ENCODE assay signal across 15 cellular contexts in the genomic region with DNA sequence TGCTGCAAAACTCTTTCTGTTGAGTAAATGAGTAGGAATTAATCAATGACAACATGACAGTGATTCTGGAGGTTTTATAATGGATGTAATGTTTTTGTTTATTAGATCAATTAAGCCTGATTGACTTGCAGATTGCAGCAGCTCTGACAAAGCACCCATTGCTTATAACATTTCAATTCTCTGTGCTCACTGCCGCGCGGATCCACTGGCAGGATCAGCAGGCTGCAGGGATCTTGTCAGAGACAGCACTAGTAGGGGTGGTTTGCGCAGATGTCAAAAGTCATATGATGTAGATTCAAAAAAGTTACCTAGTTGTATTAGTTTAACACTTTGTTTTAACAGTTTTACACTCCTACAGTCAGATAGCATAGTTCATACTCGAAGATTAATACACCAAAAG.
DNase-seq lines count a peak whose midpoint lies in the region; ATAC-seq and TF ChIP-seq lines count a peak whose summit lies in the region.
"Had no signal": no experiment of that assay in that cellular context is flagged by ENCODE, and none has a peak within 500 bp of the region (broad histone marks: within the 10 kb centered on the region; RNA-seq: fewer than 3 reads in every experiment).

No MANE protein-coding gene starts in this region.

- no peak for ATAC-seq in activated CD8-positive, alpha-beta T cell treated with anti-CD3 and anti-CD28 coated beads for 36 hours
- no peak for ATAC-seq in activated CD8-positive, alpha-beta T cell treated with anti-CD3 and anti-CD28 coated beads, Interleukin-2, amount 10 ng/mL, durations not matched to agents 7 days and 5 days
- no peak for ATAC-seq in T-helper 17 cell
- ATAC-seq in gastrocnemius medialis: no peak
- no peak for ATAC-seq in GM21367 (IDR thresholded peaks at IDR 0.05; ENCODE audit: unreplicated experiment)
- no peak for ATAC-seq in HG03097 (IDR thresholded peaks at IDR 0.05; ENCODE audit: low FRiP score, unreplicated experiment)
- ATAC-seq: activated CD8-positive, alpha-beta memory T cell treated with anti-CD3 and anti-CD28 coated beads, Interleukin-2, amount 10 ng/mL, durations not matched to agents 7 days and 5 days; right cardiac atrium had no signal

- H3K27me3 ChIP-seq in gastrocnemius medialis (no peaks in the 10 kb centered on the region), brain microvascular endothelial cell (replicated peaks) (no peaks in the 10 kb centered on the region)
- H3K27me3 ChIP-seq: esophagus squamous epithelium, uterus had no signal

- no peak for TF ChIP-seq CTCF in activated CD8-positive, alpha-beta T cell treated with anti-CD3 and anti-CD28 coated beads for 36 hours (IDR thresholded peaks at IDR 0.05)
- no peak for TF ChIP-seq CTCF in gastrocnemius medialis (IDR thresholded peaks at IDR 0.05 in 4 of 5, conservative IDR thresholded peaks at IDR 0.05 in 1 of 5)
- no peak for TF ChIP-seq CTCF in brain microvascular endothelial cell (IDR thresholded peaks at IDR 0.05; ENCODE audit: low read depth, low read length, missing control alignments)

- no peak overlapping the region for H3K4me3 Mint-ChIP-seq in activated CD8-positive, alpha-beta T cell treated with anti-CD3 and anti-CD28 coated beads for 36 hours
- no peak overlapping the region for H3K4me3 Mint-ChIP-seq in activated CD8-positive, alpha-beta T cell treated with anti-CD3 and anti-CD28 coated beads, Interleukin-2, amount 10 ng/mL, durations not matched to agents 7 days and 5 days
- H3K4me3 Mint-ChIP-seq in T-helper 17 cell (no peak overlapping the region), immature natural killer cell (peak overlapping the region in 2 of 5 donors; percentile 2 to 11)
- H3K4me3 Mint-ChIP-seq: activated CD8-positive, alpha-beta memory T cell treated with anti-CD3 and anti-CD28 coated beads, Interleukin-2, amount 10 ng/mL, durations not matched to agents 7 days and 5 days had no signal

- H3K36me3 ChIP-seq in gastrocnemius medialis (no peaks in the 10 kb centered on the region), brain microvascular endothelial cell (replicated peaks) (no peaks in the 10 kb centered on the region)
- H3K36me3 ChIP-seq: uterus had no signal

- H3K27me3 Mint-ChIP-seq in activated CD8-positive, alpha-beta T cell treated with anti-CD3 and anti-CD28 coated beads for 36 hours: no peaks in the 10 kb centered on the region
- no peaks in the 10 kb centered on the region for H3K27me3 Mint-ChIP-seq in activated CD8-positive, alpha-beta T cell treated with anti-CD3 and anti-CD28 coated beads, Interleukin-2, amount 10 ng/mL, durations not matched to agents 7 days and 5 days (ENCODE audit: low read depth)
- H3K27me3 Mint-ChIP-seq in T-helper 17 cell: no peaks in the 10 kb centered on the region
- peaks cover 0 to 2% (median 0%) of the 10 kb centered on the region in 3 donors for H3K27me3 Mint-ChIP-seq in immature natural killer cell (ENCODE audit: low read depth in 3 of 3)
- H3K27me3 Mint-ChIP-seq: activated CD8-positive, alpha-beta memory T cell treated with anti-CD3 and anti-CD28 coated beads, Interleukin-2, amount 10 ng/mL, durations not matched to agents 7 days and 5 days had no signal

- H3K4me1 ChIP-seq in gastrocnemius medialis: peaks cover 90 to 92% of the 10 kb centered on the region in 2 donors

- H3K4me3 ChIP-seq in gastrocnemius medialis (peak overlapping the region in 1 of 4 donors; percentile 16), brain microvascular endothelial cell (ENCODE audit: low read depth, low read length) (no peak overlapping the region)
- H3K4me3 ChIP-seq: esophagus squamous epithelium, uterus had no signal

- POLR2A ChIA-PET in activated CD8-positive, alpha-beta T cell treated with anti-CD3 and anti-CD28 coated beads for 36 hours (lab: Charles Lee): interaction anchor here (0.6 to 0.8 kb wide), 3 partner anchors 10 to 59 kb away, joined by 3 read pairs; no protein-coding TSS in a partner anchor
- POLR2A ChIA-PET in activated CD8-positive, alpha-beta T cell treated with anti-CD3 and anti-CD28 coated beads, Interleukin-2, amount 10 ng/mL, durations not matched to agents 7 days and 5 days (lab: Charles Lee): no interaction called here

- TF ChIP-seq POLR2A in gastrocnemius medialis (IDR thresholded peaks at IDR 0.05): no peak

- H3K27ac ChIP-seq in gastrocnemius medialis (peak overlapping the region; percentile 88 to 96 (median 94)), brain microvascular endothelial cell (no peak overlapping the region)
- H3K27ac ChIP-seq: esophagus squamous epithelium, uterus had no signal

- no peak for DNase-seq in activated CD8-positive, alpha-beta T cell treated with anti-CD3 and anti-CD28 coated beads for 36 hours
- DNase-seq in activated CD8-positive, alpha-beta T cell treated with anti-CD3 and anti-CD28 coated beads, Interleukin-2, amount 10 ng/mL, durations not matched to agents 7 days and 5 days: no peak
- DNase-seq in T-helper 17 cell (no peak), immature natural killer cell (no peak), gastrocnemius medialis (no peak), brain microvascular endothelial cell (no peak)
- DNase-seq: activated CD8-positive, alpha-beta memory T cell treated with anti-CD3 and anti-CD28 coated beads, Interleukin-2, amount 10 ng/mL, durations not matched to agents 7 days and 5 days; esophagus squamous epithelium; glutamatergic neuron; mesendoderm; NCI-H1092 treated with DMSO at 0.1 percent for 48 hours; right cardiac atrium; uterus had no signal

- H3K9me3 Mint-ChIP-seq in activated CD8-positive, alpha-beta T cell treated with anti-CD3 and anti-CD28 coated beads for 36 hours: peaks cover 8% of the 10 kb centered on the region
- H3K9me3 Mint-ChIP-seq in activated CD8-positive, alpha-beta T cell treated with anti-CD3 and anti-CD28 coated beads, Interleukin-2, amount 10 ng/mL, durations not matched to agents 7 days and 5 days (ENCODE audit: insufficient read depth): peaks cover 4% of the 10 kb centered on the region
- H3K9me3 Mint-ChIP-seq in immature natural killer cell: no peaks in the 10 kb centered on the region

- CTCF ChIA-PET in activated CD8-positive, alpha-beta T cell treated with anti-CD3 and anti-CD28 coated beads for 36 hours (lab: Charles Lee): no interaction called here
- CTCF ChIA-PET in activated CD8-positive, alpha-beta T cell treated with anti-CD3 and anti-CD28 coated beads, Interleukin-2, amount 10 ng/mL, durations not matched to agents 7 days and 5 days (lab: Charles Lee): no interaction called here

- intact Hi-C loops in activated CD8-positive, alpha-beta T cell treated with anti-CD3 and anti-CD28 coated beads for 36 hours (cut with micrococcal nuclease): no loop called here
- intact Hi-C loops in gastrocnemius medialis (cut with DNase I; ENCODE audit: low total_unique reads): no loop called here

- H3K9me3 ChIP-seq in T-helper 17 cell (ENCODE audit: control insufficient read depth, low read length, poor library complexity, severe bottlenecking): no peaks in the 10 kb centered on the region
- H3K9me3 ChIP-seq in gastrocnemius medialis: no peaks in the 10 kb centered on the region
- H3K9me3 ChIP-seq: esophagus squamous epithelium, uterus had no signal

- in situ Hi-C loops in gastrocnemius medialis (cut with MboI; ENCODE audit: low sequenced_read_pairs in 4 of 4): no loop called here
- in situ Hi-C loops in brain microvascular endothelial cell (cut with HindIII; ENCODE audit: low pct_ligation_motif_present, low sequenced_read_pairs): no loop called here

- peak overlapping the region; percentile 41 for H3K27ac Mint-ChIP-seq in activated CD8-positive, alpha-beta T cell treated with anti-CD3 and anti-CD28 coated beads for 36 hours
- no peak overlapping the region for H3K27ac Mint-ChIP-seq in activated CD8-positive, alpha-beta T cell treated with anti-CD3 and anti-CD28 coated beads, Interleukin-2, amount 10 ng/mL, durations not matched to agents 7 days and 5 days
- peak overlapping the region; percentile 64 for H3K27ac Mint-ChIP-seq in T-helper 17 cell
- H3K27ac Mint-ChIP-seq in immature natural killer cell: peak overlapping the region in 5 of 6 donors; percentile 27 to 68 (median 55)

- peaks cover 61% of the 10 kb centered on the region for H3K36me3 Mint-ChIP-seq in activated CD8-positive, alpha-beta T cell treated with anti-CD3 and anti-CD28 coated beads for 36 hours (ENCODE audit: low read depth)
- H3K36me3 Mint-ChIP-seq in activated CD8-positive, alpha-beta T cell treated with anti-CD3 and anti-CD28 coated beads, Interleukin-2, amount 10 ng/mL, durations not matched to agents 7 days and 5 days (ENCODE audit: low read depth): peaks cover 69% of the 10 kb centered on the region
- H3K36me3 Mint-ChIP-seq in T-helper 17 cell (ENCODE audit: low read depth) (peaks cover 12% of the 10 kb centered on the region), immature natural killer cell (peaks cover 3 to 17% (median 8%) of the 10 kb centered on the region in 3 donors)

- H3K4me1 Mint-ChIP-seq in activated CD8-positive, alpha-beta T cell treated with anti-CD3 and anti-CD28 coated beads for 36 hours (ENCODE audit: low read depth): peaks cover 71% of the 10 kb centered on the region
- peaks cover 42% of the 10 kb centered on the region for H3K4me1 Mint-ChIP-seq in activated CD8-positive, alpha-beta T cell treated with anti-CD3 and anti-CD28 coated beads, Interleukin-2, amount 10 ng/mL, durations not matched to agents 7 days and 5 days (ENCODE audit: low read depth)
- peaks cover 49% of the 10 kb centered on the region for H3K4me1 Mint-ChIP-seq in T-helper 17 cell
- peaks cover 75 to 100% of the 10 kb centered on the region in 2 donors for H3K4me1 Mint-ChIP-seq in immature natural killer cell
